ENCODE assay signal across 15 cellular contexts in the genomic region with DNA sequence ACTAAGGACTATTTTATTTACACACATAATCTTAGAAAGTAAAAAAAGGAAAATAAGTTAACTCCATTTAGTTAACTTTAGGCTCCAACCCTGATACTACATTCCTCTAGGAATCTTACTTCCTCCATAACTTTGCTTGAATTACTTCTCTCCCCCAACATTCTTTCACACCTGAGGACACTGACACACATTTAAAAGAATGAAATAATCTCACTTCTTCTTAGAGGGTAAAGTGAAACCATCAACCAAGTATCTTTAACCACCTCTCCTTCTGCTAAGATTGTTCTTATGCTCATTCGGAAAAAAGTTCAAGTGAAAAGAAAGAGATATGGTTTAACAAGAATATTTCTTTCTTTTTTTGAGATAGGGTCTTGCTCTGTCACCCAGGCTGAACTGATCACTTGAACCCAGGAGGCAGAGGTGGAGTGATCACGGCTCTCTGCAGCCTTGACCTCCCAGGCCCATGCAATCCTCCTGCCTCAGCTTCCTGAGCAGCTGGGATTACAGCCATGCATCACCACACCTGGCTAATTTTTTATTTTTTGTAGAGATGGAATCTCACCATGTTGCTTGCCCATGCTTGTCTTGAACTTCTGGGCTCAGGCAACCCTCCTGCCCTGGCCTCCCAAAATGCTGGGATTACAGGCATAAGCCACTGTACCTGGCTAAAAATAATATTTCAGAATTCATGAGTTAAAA.
DNase-seq lines count a peak whose midpoint lies in the region; ATAC-seq lines count a peak whose summit lies in the region.
"Had no signal": no experiment of that assay in that cellular context is flagged by ENCODE, and none has a peak within 500 bp of the region (broad histone marks: within the 10 kb centered on the region; RNA-seq: fewer than 3 reads in every experiment).

No MANE protein-coding gene starts in this region.

- no peak overlapping the region for H3K27ac Mint-ChIP-seq in stimulated activated naive CD8-positive, alpha-beta T cell treated with anti-CD3 and anti-CD28 coated beads, Interleukin-15, amount 100 ng/mL, for 72 hours
- H3K27ac Mint-ChIP-seq: activated CD4-positive, alpha-beta T cell treated with anti-CD3 and anti-CD28 coated beads for 36 hours; CD4-positive, alpha-beta memory T cell had no signal

- no peaks in the 10 kb centered on the region for H3K27me3 Mint-ChIP-seq in stimulated activated naive CD8-positive, alpha-beta T cell treated with anti-CD3 and anti-CD28 coated beads, Interleukin-15, amount 100 ng/mL, for 72 hours
- H3K27me3 Mint-ChIP-seq: CD4-positive, alpha-beta memory T cell had no signal

- no peaks in the 10 kb centered on the region for H3K9me3 Mint-ChIP-seq in stimulated activated naive CD8-positive, alpha-beta T cell treated with anti-CD3 and anti-CD28 coated beads, Interleukin-15, amount 100 ng/mL, for 72 hours
- H3K9me3 Mint-ChIP-seq: CD4-positive, alpha-beta memory T cell had no signal

- no peak overlapping the region for H3K4me3 Mint-ChIP-seq in stimulated activated naive CD8-positive, alpha-beta T cell treated with anti-CD3 and anti-CD28 coated beads, Interleukin-15, amount 100 ng/mL, for 72 hours
- H3K4me3 Mint-ChIP-seq: activated CD4-positive, alpha-beta T cell treated with anti-CD3 and anti-CD28 coated beads for 36 hours; CD4-positive, alpha-beta memory T cell had no signal

- no peaks in the 10 kb centered on the region for H3K4me1 Mint-ChIP-seq in stimulated activated naive CD8-positive, alpha-beta T cell treated with anti-CD3 and anti-CD28 coated beads, Interleukin-15, amount 100 ng/mL, for 72 hours

- ATAC-seq in GM18868 (IDR thresholded peaks at IDR 0.05; ENCODE audit: unreplicated experiment) (peak; percentile 93), GM21723 (IDR thresholded peaks at IDR 0.05; ENCODE audit: unreplicated experiment) (peak; percentile 91), HG03175 (IDR thresholded peaks at IDR 0.05; ENCODE audit: unreplicated experiment) (peak; percentile 85)
- ATAC-seq in stimulated activated naive CD8-positive, alpha-beta T cell treated with anti-CD3 and anti-CD28 coated beads, Interleukin-15, amount 100 ng/mL, for 72 hours = no peak
- ATAC-seq: activated CD4-positive, alpha-beta T cell treated with anti-CD3 and anti-CD28 coated beads for 36 hours; HepG2 had no signal

- DNase-seq in kidney tubule cell (ENCODE audit: low spot score) (peak; percentile 34), NCI-H524 (lab: John Stamatoyannopoulos, UW) (no peak), NOMO-1 (lab: John Stamatoyannopoulos, UW; ENCODE audit: unreplicated experiment in 2 of 2) (no peak)
- DNase-seq in activated CD4-positive, alpha-beta T cell treated with anti-CD3 and anti-CD28 coated beads for 48 hours = no peak
- no peak for DNase-seq in stimulated activated naive CD8-positive, alpha-beta T cell treated with anti-CD3 and anti-CD28 coated beads, Interleukin-15, amount 100 ng/mL, for 72 hours
- DNase-seq: activated CD4-positive, alpha-beta T cell treated with anti-CD3 and anti-CD28 coated beads for 36 hours; activated naive CD4-positive, alpha-beta T cell treated with anti-CD3 and anti-CD28 coated beads, Interleukin-2, amount 50 U/mL, for 16 hours; CD4-positive, alpha-beta memory T cell; NCI-H2081; SHP77; stomach had no signal
